32 cellular contexts compared by ENCODE assay signal in the genomic region with DNA sequence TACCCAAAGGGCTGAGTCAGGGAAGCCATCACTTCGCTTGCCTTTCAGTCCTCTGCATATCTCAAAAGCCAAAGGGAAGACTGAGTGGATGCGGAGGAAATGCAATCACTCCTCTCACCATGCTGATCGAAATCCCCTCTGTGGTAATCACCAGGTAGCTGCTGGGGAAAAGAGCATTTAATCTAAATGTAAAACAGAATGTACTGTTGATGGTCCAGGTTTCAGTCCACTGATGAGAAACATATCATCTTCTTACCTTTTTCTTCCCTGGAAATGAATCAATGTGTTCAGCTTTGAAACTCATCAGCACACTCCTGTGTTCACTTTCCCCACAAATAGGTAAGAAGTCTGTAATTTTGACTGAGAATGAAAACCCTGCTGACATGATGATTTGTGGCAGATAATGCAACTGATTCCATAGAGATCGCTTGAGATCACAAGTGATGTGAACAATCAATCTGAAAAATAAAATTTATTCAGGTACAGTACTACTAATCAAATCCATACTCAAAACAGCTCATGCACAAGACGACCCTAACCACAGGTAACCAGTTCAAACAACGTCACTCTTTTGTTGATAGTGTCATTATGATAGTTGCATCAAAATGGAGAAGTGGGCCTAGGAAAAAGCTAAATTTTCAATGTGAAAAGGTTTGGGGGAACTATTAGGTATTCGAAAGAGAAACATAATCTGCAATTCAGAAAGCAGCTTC.
"Had no signal": no experiment of that assay in that cellular context is flagged by ENCODE, and none has a peak within 500 bp of the region (broad histone marks: within the 10 kb centered on the region; RNA-seq: fewer than 3 reads in every experiment).

No MANE protein-coding gene starts in this region.

- H3K27me3 Mint-ChIP-seq: activated CD4-positive, alpha-beta memory T cell treated with anti-CD3 and anti-CD28 coated beads for 36 hours; activated naive CD8-positive, alpha-beta T cell; activated naive CD8-positive, alpha-beta T cell treated with anti-CD3 and anti-CD28 coated beads, Interleukin-2, amount 50 U/mL, for 24 hours; brain had no signal

- H3K4me3 Mint-ChIP-seq: activated CD4-positive, alpha-beta memory T cell treated with anti-CD3 and anti-CD28 coated beads for 36 hours; activated naive CD4-positive, alpha-beta T cell treated with anti-CD3 and anti-CD28 coated beads for 36 hours; activated naive CD8-positive, alpha-beta T cell; activated naive CD8-positive, alpha-beta T cell treated with anti-CD3 and anti-CD28 coated beads, Interleukin-2, amount 50 U/mL, for 24 hours; brain had no signal

- H3K27ac ChIP-seq: Peyer's patch, WERI-Rb-1 had no signal

- H3K36me3 Mint-ChIP-seq: activated CD4-positive, alpha-beta memory T cell treated with anti-CD3 and anti-CD28 coated beads for 36 hours; activated naive CD8-positive, alpha-beta T cell; brain had no signal

- H3K4me1 Mint-ChIP-seq: activated naive CD8-positive, alpha-beta T cell treated with anti-CD3 and anti-CD28 coated beads, Interleukin-2, amount 50 U/mL, for 24 hours had no signal

- H3K4me1 ChIP-seq: Peyer's patch had no signal

- H3K27me3 ChIP-seq: MG63, Peyer's patch had no signal

- H3K9me3 ChIP-seq: MG63, Peyer's patch had no signal

- H3K36me3 ChIP-seq: MG63, Peyer's patch, WERI-Rb-1 had no signal

- ATAC-seq: activated naive CD8-positive, alpha-beta T cell treated with anti-CD3 and anti-CD28 coated beads, Interleukin-2, amount 50 U/mL, for 24 hours; PC-3; Right ventricle myocardium inferior had no signal

- H3K4me3 ChIP-seq: MG63, Peyer's patch had no signal

- H3K9me3 Mint-ChIP-seq: activated CD4-positive, alpha-beta memory T cell treated with anti-CD3 and anti-CD28 coated beads for 36 hours; activated naive CD4-positive, alpha-beta T cell treated with anti-CD3 and anti-CD28 coated beads for 36 hours; activated naive CD8-positive, alpha-beta T cell treated with anti-CD3 and anti-CD28 coated beads, Interleukin-2, amount 50 U/mL, for 24 hours; activated T-helper 2 cell treated with anti-CD3 and anti-CD28 coated beads, Interferon-gamma antibody, Interleukin-2, Interleukin-4, amounts not matched to agents 10 μg/mL and 5 μg/mL and 100 μg/mL, durations not matched to agents 14 hours and 24 hours and 36 hours; brain had no signal

- DNase-seq: activated CD4-positive, alpha-beta memory T cell treated with anti-CD3 and anti-CD28 coated beads for 36 hours; activated CD4-positive, alpha-beta T cell treated with anti-CD3 and anti-CD28 coated beads, Interleukin-2, amount 50 U/mL, for 1 hour; activated CD8-positive, alpha-beta memory T cell treated with anti-CD3 and anti-CD28 coated beads, Interleukin-2, amount 50 U/mL, for 4 hours; activated gamma-delta T cell; activated naive CD4-positive, alpha-beta T cell treated with anti-CD3 and anti-CD28 coated beads for 36 hours; activated naive CD8-positive, alpha-beta T cell treated with anti-CD3 and anti-CD28 coated beads, Interleukin-2, amount 50 U/mL, for 24 hours; activated T-cell treated with anti-CD3 and anti-CD28 coated beads, Interleukin-2, amount 50 U/mL, for 48 hours; cerebellar nuclear complex; Kasumi-1; KG1; MG63; NCI-H1048; NCI-H1105 treated with DMSO at 0.1 percent for 48 hours; NCI-H1436; NCI-H1694; NCI-H1930; NCI-H345; NCI-H524 treated with DMSO at 0.1 percent for 48 hours; NCI-H748 treated with DMSO at 0.1 percent for 48 hours; NK-92 treated with Interleukin-12 subunit alpha and Interleukin-12 subunit beta, amount 100 ng/mL, for 24 hours; PC-3; Peyer's patch; RPMI8226; SIG-M5; SW 1271; T-helper 1 cell; T-helper 9 cell; WERI-Rb-1 had no signal

- H3K27ac Mint-ChIP-seq: activated CD4-positive, alpha-beta memory T cell treated with anti-CD3 and anti-CD28 coated beads for 36 hours; activated naive CD4-positive, alpha-beta T cell treated with anti-CD3 and anti-CD28 coated beads for 36 hours; activated naive CD8-positive, alpha-beta T cell; activated naive CD8-positive, alpha-beta T cell treated with anti-CD3 and anti-CD28 coated beads, Interleukin-2, amount 50 U/mL, for 24 hours; activated T-helper 2 cell treated with anti-CD3 and anti-CD28 coated beads, Interferon-gamma antibody, Interleukin-2, Interleukin-4, amounts not matched to agents 10 μg/mL and 5 μg/mL and 100 μg/mL, durations not matched to agents 14 hours and 24 hours and 36 hours had no signal
